8 cellular contexts compared by ENCODE assay signal in genomic region chr6:53679446-53679933, GRCh38. TPM values are rescaled to one million over a fixed set of nuclear protein-coding genes. Genes with fewer than 3 reads are reported as not detected.
DNase-seq lines count a peak whose midpoint lies in the region; ATAC-seq and TF ChIP-seq lines count a peak whose summit lies in the region.

No MANE protein-coding gene starts in this region.

- peak; percentile 61 for ATAC-seq in HG03060 (IDR thresholded peaks at IDR 0.05; ENCODE audit: low read depth, unreplicated experiment)
- ATAC-seq in T-helper 17 cell = peak; percentile 68
- peak; percentile 65 for ATAC-seq in upper lobe of right lung
- no peak for ATAC-seq in GM19467 (IDR thresholded peaks at IDR 0.05; ENCODE audit: unreplicated experiment)

- H3K36me3 ChIP-seq in cardiac muscle cell (no peaks in the 10 kb centered on the region), upper lobe of right lung (no peaks in the 10 kb centered on the region)

- intact Hi-C loops in upper lobe of right lung (cut with DNase I) = no loop called here

- peak; percentile 20 for DNase-seq in GM10248 (ENCODE audit: extremely low spot score)
- no peak for DNase-seq in T-helper 17 cell
- DNase-seq in cardiac muscle cell (ENCODE audit: low read depth in 1 of 2, low spot score in 1 of 2) = peak; percentile 49 to 66
- no peak for DNase-seq in upper lobe of right lung
- no peak for DNase-seq in activated naive CD4-positive, alpha-beta T cell treated with anti-CD3 and anti-CD28 coated beads, Interleukin-2, amount 10 ng/mL, durations not matched to agents 7 days and 5 days
- no peak for DNase-seq in NCI-H1092 (lab: John Stamatoyannopoulos, UW)

- H3K27ac Mint-ChIP-seq in T-helper 17 cell = peak overlapping the region; percentile 56
- no peak overlapping the region for H3K27ac Mint-ChIP-seq in activated naive CD4-positive, alpha-beta T cell treated with anti-CD3 and anti-CD28 coated beads, Interleukin-2, amount 10 ng/mL, durations not matched to agents 7 days and 5 days

- H3K4me1 ChIP-seq in cardiac muscle cell (ENCODE audit: low read depth) (peaks cover 6% of the 10 kb centered on the region), upper lobe of right lung (no peaks in the 10 kb centered on the region)

- peaks cover 11% of the 10 kb centered on the region for H3K27me3 Mint-ChIP-seq in T-helper 17 cell
- H3K27me3 Mint-ChIP-seq in activated naive CD4-positive, alpha-beta T cell treated with anti-CD3 and anti-CD28 coated beads, Interleukin-2, amount 10 ng/mL, durations not matched to agents 7 days and 5 days = peaks cover 10% of the 10 kb centered on the region

- TF ChIP-seq CTCF in GM10248 (IDR thresholded peaks at IDR 0.05; ENCODE audit: control extremely low read depth, extremely low read depth, low read depth, missing control alignments) (no peak), cardiac muscle cell (IDR thresholded peaks at IDR 0.05; ENCODE audit: low read depth, low read length) (peak; percentile 56), upper lobe of right lung (IDR thresholded peaks at IDR 0.05) (peak; percentile 34)

- no peaks in the 10 kb centered on the region for H3K9me3 Mint-ChIP-seq in activated naive CD4-positive, alpha-beta T cell treated with anti-CD3 and anti-CD28 coated beads, Interleukin-2, amount 10 ng/mL, durations not matched to agents 7 days and 5 days

- H3K4me1 Mint-ChIP-seq in T-helper 17 cell = peaks cover 2% of the 10 kb centered on the region
- H3K4me1 Mint-ChIP-seq in activated naive CD4-positive, alpha-beta T cell treated with anti-CD3 and anti-CD28 coated beads, Interleukin-2, amount 10 ng/mL, durations not matched to agents 7 days and 5 days = no peaks in the 10 kb centered on the region

- no peak overlapping the region for H3K27ac ChIP-seq in cardiac muscle cell
- H3K27ac ChIP-seq in upper lobe of right lung = no peak overlapping the region

- H3K27me3 ChIP-seq in cardiac muscle cell (no peaks in the 10 kb centered on the region), upper lobe of right lung (peaks cover 4% of the 10 kb centered on the region)

- H3K4me3 Mint-ChIP-seq in T-helper 17 cell = no peak overlapping the region
- no peak overlapping the region for H3K4me3 Mint-ChIP-seq in activated naive CD4-positive, alpha-beta T cell treated with anti-CD3 and anti-CD28 coated beads, Interleukin-2, amount 10 ng/mL, durations not matched to agents 7 days and 5 days

- H3K36me3 Mint-ChIP-seq in T-helper 17 cell (ENCODE audit: low read depth) = no peaks in the 10 kb centered on the region
- H3K36me3 Mint-ChIP-seq in activated naive CD4-positive, alpha-beta T cell treated with anti-CD3 and anti-CD28 coated beads, Interleukin-2, amount 10 ng/mL, durations not matched to agents 7 days and 5 days = no peaks in the 10 kb centered on the region

- CTCF ChIA-PET in GM10248 (lab: Yijun Ruan, JAX) = interaction anchor here (1.2 kb wide), 2 partner anchors 9 to 33 kb away, joined by 3 to 5 read pairs; no protein-coding TSS in a partner anchor
- CTCF ChIA-PET in activated naive CD4-positive, alpha-beta T cell treated with anti-CD3 and anti-CD28 coated beads, Interleukin-2, amount 10 ng/mL, durations not matched to agents 7 days and 5 days (lab: Charles Lee) = interaction anchor here (0.8 to 1.6 kb wide), 3 partner anchors 48 to 186 kb away, joined by 3 to 4 read pairs (median 3); no protein-coding TSS in a partner anchor

- H3K9me3 ChIP-seq in T-helper 17 cell (ENCODE audit: control insufficient read depth, low read length, poor library complexity, severe bottlenecking) = no peaks in the 10 kb centered on the region
- no peaks in the 10 kb centered on the region for H3K9me3 ChIP-seq in cardiac muscle cell (ENCODE audit: low read depth)
- no peaks in the 10 kb centered on the region for H3K9me3 ChIP-seq in upper lobe of right lung

- H3K4me3 ChIP-seq in cardiac muscle cell = no peak overlapping the region
- no peak overlapping the region for H3K4me3 ChIP-seq in upper lobe of right lung

- POLR2A ChIA-PET in GM10248 (lab: Yijun Ruan, JAX) = no interaction called here

RNA-seq across cellular contexts. Expression of gene KLHL31, which starts 13.9 kb away (rescaled TPM):
- total RNA-seq in T-helper 17 cell = under 1 TPM in 1 of 2 donors, not detected in 1; 0.08 TPM
- total RNA-seq in cardiac muscle cell = 37.7 and 39.0 TPM in 2 replicates
- polyA plus RNA-seq in cardiac muscle cell = 11.2 and 12.1 TPM in 2 replicates
- 0.67 TPM for total RNA-seq in upper lobe of right lung

Comparison
In these comparisons a context has a peak if more than half of its experiments do, and no peak if none do; other contexts are left out.
1. DNase-seq: peak in GM10248 (single experiment) and cardiac muscle cell (2 of 2); none in T-helper 17 cell (0 of 3), upper lobe of right lung (single experiment), activated naive CD4-positive, alpha-beta T cell treated with anti-CD3 and anti-CD28 coated beads, Interleukin-2, amount 10 ng/mL, durations not matched to agents 7 days and 5 days (single experiment) and NCI-H1092 (single experiment).
2. RNA of gene KLHL31, which starts 13.9 kb away (total RNA-seq): 37.7 to 39.0 TPM in cardiac muscle cell; 0.67 TPM in upper lobe of right lung (single experiment) and 0.08 TPM in T-helper 17 cell; every median in the first group is over 10 times any median in the second.